In genomic region chr4:127852661-127853060, GRCh38 we compare ENCODE assay signal across 1 cellular context.
TF ChIP-seq lines count a peak whose summit lies in the region.

No MANE protein-coding gene starts in this region.

TF ChIP-seq in H1, 55 proteins besides CTCF, POLR2A, EP300 and RAD21:
- no peak for TF ChIP-seq TAF7 (optimal IDR thresholded peaks at IDR 0.05; ENCODE audit: borderline replicate concordance, low read depth, low read length)
- no peak for TF ChIP-seq GTF2F1 (IDR thresholded peaks at IDR 0.05; ENCODE audit: borderline replicate concordance, low read depth, low read length)
- no peak for TF ChIP-seq HDAC6 (IDR thresholded peaks at IDR 0.05; ENCODE audit: low read depth, low read length)
- no peak for TF ChIP-seq SIX5 (IDR thresholded peaks at IDR 0.05; ENCODE audit: low read depth, low read length)
- no peak for TF ChIP-seq USF2 (IDR thresholded peaks at IDR 0.05; ENCODE audit: low read length)
- TF ChIP-seq HDAC2 (IDR thresholded peaks at IDR 0.05; ENCODE audit: borderline replicate concordance in 1 of 2, low read depth in 2 of 2, low read length in 2 of 2): no peak
- no peak for TF ChIP-seq POLR2AphosphoS5 (IDR thresholded peaks at IDR 0.05; ENCODE audit: low read depth, low read length)
- TF ChIP-seq RNF2 (IDR thresholded peaks at IDR 0.05; ENCODE audit: borderline replicate concordance, low read depth, low read length, missing control alignments, poor library complexity, severe bottlenecking): no peak
- TF ChIP-seq YY1 (IDR thresholded peaks at IDR 0.05; ENCODE audit: low read depth, low read length): peak; percentile 92
- TF ChIP-seq MAX (IDR thresholded peaks at IDR 0.05): peak; percentile 90
- no peak for TF ChIP-seq ZNF274 (IDR thresholded peaks at IDR 0.05; ENCODE audit: borderline replicate concordance, extremely low read depth, low read length)
- no peak for TF ChIP-seq KDM1A (IDR thresholded peaks at IDR 0.05; ENCODE audit: borderline replicate concordance, low read length)
- no peak for TF ChIP-seq TAF1 (IDR thresholded peaks at IDR 0.05; ENCODE audit: low read depth, low read length)
- peak; percentile 54; the same call in 1 of the 2 replicates for TF ChIP-seq E2F6 (IDR thresholded peaks at IDR 0.05)
- peak; percentile 72; the same call in 1 of the 2 replicates for TF ChIP-seq TCF12 (IDR thresholded peaks at IDR 0.05; ENCODE audit: low read depth, low read length)
